12 cellular contexts compared by ENCODE assay signal in genomic region chr22:46770151-46770641, GRCh38. TPM values are rescaled to one million over a fixed set of nuclear protein-coding genes. Genes with fewer than 3 reads are reported as not detected.
DNase-seq lines count a peak whose midpoint lies in the region; ATAC-seq and TF ChIP-seq lines count a peak whose summit lies in the region.
"Had no signal": no experiment of that assay in that cellular context is flagged by ENCODE, and none has a peak within 500 bp of the region (broad histone marks: within the 10 kb centered on the region; RNA-seq: fewer than 3 reads in every experiment).

No MANE protein-coding gene starts in this region.

- H3K9me3 ChIP-seq in right lobe of liver (no peaks in the 10 kb centered on the region), stomach smooth muscle (ENCODE audit: control insufficient read depth in 2 of 2, low read length in 2 of 2) (no peaks in the 10 kb centered on the region)

- no peak overlapping the region for H3K4me3 ChIP-seq in right lobe of liver
- H3K4me3 ChIP-seq in stomach smooth muscle (ENCODE audit: low read length in 2 of 2): no peak overlapping the region
- H3K4me3 ChIP-seq: K562 had no signal

- no peaks in the 10 kb centered on the region for H3K9me3 Mint-ChIP-seq in IgD-negative memory B cell
- H3K9me3 Mint-ChIP-seq in activated naive CD8-positive, alpha-beta T cell treated with anti-CD3 and anti-CD28 coated beads, Interleukin-2, amount 50 U/mL, for 24 hours: no peaks in the 10 kb centered on the region
- H3K9me3 Mint-ChIP-seq: T-helper 1 cell treated with Interleukin-12 subunit alpha and Interleukin-12 subunit beta and Interleukin-4 antibody, amounts not matched to agents 30 μg/mL and 1 μg/mL, for 36 hours had no signal

- H3K36me3 ChIP-seq in right lobe of liver: no peaks in the 10 kb centered on the region
- no peaks in the 10 kb centered on the region for H3K36me3 ChIP-seq in stomach smooth muscle (ENCODE audit: control insufficient read depth in 2 of 2, insufficient read depth in 2 of 2, low read length in 2 of 2)

- peak overlapping the region; percentile 97 to 100 (median 99) for H3K27ac Mint-ChIP-seq in IgD-negative memory B cell
- H3K27ac Mint-ChIP-seq in activated naive CD8-positive, alpha-beta T cell treated with anti-CD3 and anti-CD28 coated beads, Interleukin-2, amount 50 U/mL, for 24 hours: peak overlapping the region; percentile 90

- no peaks in the 10 kb centered on the region for H3K27me3 Mint-ChIP-seq in IgD-negative memory B cell
- no peaks in the 10 kb centered on the region for H3K27me3 Mint-ChIP-seq in activated naive CD8-positive, alpha-beta T cell treated with anti-CD3 and anti-CD28 coated beads, Interleukin-2, amount 50 U/mL, for 24 hours

- no peak for TF ChIP-seq POLR2A in right lobe of liver (IDR thresholded peaks at IDR 0.05)

- intact Hi-C loops in right lobe of liver (cut with DNase I): no loop called here

- WGBS in right lobe of liver (ENCODE audit: insufficient coverage, low coverage, low lambda C conversion rate, missing lambda C conversion rate): no CpG with 5 or more reads among the region's 14 CpGs

- no peak for DNase-seq in activated naive CD8-positive, alpha-beta T cell treated with anti-CD3 and anti-CD28 coated beads, Interleukin-2, amount 50 U/mL, for 24 hours
- DNase-seq in right lobe of liver (no peak), GM13976 (ENCODE audit: low spot score) (no peak), NCI-H2227 treated with DMSO at 0.1 percent for 48 hours (lab: John Stamatoyannopoulos, UW) (no peak)
- DNase-seq: activated gamma-delta T cell treated with Interleukin-2 at 50 U/mL for 16 hours, midbrain, NCI-H524 had no signal

- no peak for ATAC-seq in activated naive CD8-positive, alpha-beta T cell treated with anti-CD3 and anti-CD28 coated beads, Interleukin-2, amount 50 U/mL, for 24 hours
- ATAC-seq in right lobe of liver: no peak
- no peak for ATAC-seq in GM21447 (IDR thresholded peaks at IDR 0.05; ENCODE audit: unreplicated experiment)
- ATAC-seq: K562 had no signal

- H3K4me1 ChIP-seq in right lobe of liver (peaks cover 0 to 13% (median 4%) of the 10 kb centered on the region in 4 donors), stomach smooth muscle (ENCODE audit: control insufficient read depth, insufficient read depth, low read length) (peaks cover 16% of the 10 kb centered on the region)

- TF ChIP-seq CTCF in right lobe of liver (IDR thresholded peaks at IDR 0.05) (no peak), GM13976 (IDR thresholded peaks at IDR 0.05; ENCODE audit: borderline replicate concordance, control extremely low read depth, extremely low read depth, insufficient read depth, missing control alignments) (no peak)

- peaks cover 53 to 72% (median 71%) of the 10 kb centered on the region in 3 donors for H3K4me1 Mint-ChIP-seq in IgD-negative memory B cell
- peaks cover 80% of the 10 kb centered on the region for H3K4me1 Mint-ChIP-seq in activated naive CD8-positive, alpha-beta T cell treated with anti-CD3 and anti-CD28 coated beads, Interleukin-2, amount 50 U/mL, for 24 hours

- peak overlapping the region; percentile 68 to 93 (median 90) for H3K4me3 Mint-ChIP-seq in IgD-negative memory B cell
- peak overlapping the region; percentile 52 for H3K4me3 Mint-ChIP-seq in activated naive CD8-positive, alpha-beta T cell treated with anti-CD3 and anti-CD28 coated beads, Interleukin-2, amount 50 U/mL, for 24 hours
- H3K4me3 Mint-ChIP-seq: T-helper 1 cell treated with Interleukin-12 subunit alpha and Interleukin-12 subunit beta and Interleukin-4 antibody, amounts not matched to agents 30 μg/mL and 1 μg/mL, for 36 hours had no signal

- H3K36me3 Mint-ChIP-seq in IgD-negative memory B cell: no peaks in the 10 kb centered on the region
- peaks cover 14% of the 10 kb centered on the region for H3K36me3 Mint-ChIP-seq in activated naive CD8-positive, alpha-beta T cell treated with anti-CD3 and anti-CD28 coated beads, Interleukin-2, amount 50 U/mL, for 24 hours (ENCODE audit: low read depth)

- in situ Hi-C loops in GM13976 (cut with MboI; ENCODE audit: low sequenced_read_pairs, unreplicated experiment): no loop called here

- H3K27ac ChIP-seq in right lobe of liver: peak overlapping the region; percentile 21 to 68 (median 51)
- H3K27ac ChIP-seq in stomach smooth muscle (ENCODE audit: low read length): peak overlapping the region; percentile 46

- no peak overlapping the region for H3K9ac ChIP-seq in stomach smooth muscle (ENCODE audit: low read length in 2 of 2)

- H3K27me3 ChIP-seq in right lobe of liver: no peaks in the 10 kb centered on the region
- H3K27me3 ChIP-seq in stomach smooth muscle (ENCODE audit: control insufficient read depth in 1 of 2, insufficient read depth in 2 of 2, low read length in 2 of 2): no peaks in the 10 kb centered on the region

RNA-seq across cellular contexts. Expression of gene TBC1D22A, which starts 7.7 kb away (rescaled TPM):
- polyA plus RNA-seq in IgD-negative memory B cell: 64.3 TPM
- total RNA-seq in right lobe of liver: 10 to 100 TPM; 10.9 to 18.1 (median 14.0) TPM

RNA-seq across cellular contexts. Expression of gene CERK, which starts 32.1 kb away (rescaled TPM):
- 11.7 TPM for polyA plus RNA-seq in IgD-negative memory B cell
- total RNA-seq in right lobe of liver: 10 to 100 TPM in 5 of 6 experiments, 1 to 10 TPM in 1; 9.6 to 27.5 (median 18.5) TPM
